Comparison of ENCODE assay signal across 14 cellular contexts in genomic region chr6:75363304-75363703, GRCh38.
DNase-seq lines count a peak whose midpoint lies in the region; ATAC-seq, FAIRE-seq and TF ChIP-seq lines count a peak whose summit lies in the region.
"Had no signal": no experiment of that assay in that cellular context is flagged by ENCODE, and none has a peak within 500 bp of the region (broad histone marks: within the 10 kb centered on the region; RNA-seq: fewer than 3 reads in every experiment).

No MANE protein-coding gene starts in this region.

- in situ Hi-C loops in GM12878 (cut with MboI) = loop anchor here (10.0 kb wide), 1 partner anchor 161 kb away; no protein-coding TSS in a partner anchor

- H3K4me3 ChIP-seq in GM12878 = no peak overlapping the region
- no peak overlapping the region for H3K4me3 ChIP-seq in mesenchymal stem cell (ENCODE audit: insufficient read depth in 1 of 2, low read depth in 1 of 2, low read length in 2 of 2)

- no peak overlapping the region for H2BK15ac ChIP-seq in mesenchymal stem cell (ENCODE audit: low read depth, poor library complexity, severe bottlenecking)

- RAD21 ChIA-PET in GM12878 (lab: Charles Lee; ENCODE audit: unreplicated experiment) = interaction anchor here (0.8 to 1.4 kb wide), 2 partner anchors 13 to 141 kb away, joined by 3 read pairs; no protein-coding TSS in a partner anchor

- no peak overlapping the region for H3K4ac ChIP-seq in mesenchymal stem cell (ENCODE audit: low read depth in 1 of 2, low read length in 2 of 2)

- WGBS in GM12878 (ENCODE audit: insufficient coverage, insufficient replicate concordance, low lambda C conversion rate, missing lambda C conversion rate) = 0% methylated on average over 2 of the region's 2 CpGs
- no CpG with 5 or more reads among the region's 2 CpGs for WGBS in mesenchymal stem cell

- H4K20me1 ChIP-seq in GM12878 (ENCODE audit: control insufficient read depth, insufficient read depth) = no peaks in the 10 kb centered on the region

- FAIRE-seq in GM12878 (lab: Jason Lieb, UNC) = no peak
- FAIRE-seq: H1 had no signal

- no peak for TF ChIP-seq POLR2A in GM12878 (IDR thresholded peaks at IDR 0.05; ENCODE audit: low read depth, low read length)

- H3K9ac ChIP-seq in GM12878 (ENCODE audit: control insufficient read depth, insufficient read depth, low read length) = no peak overlapping the region
- H3K9ac ChIP-seq in mesenchymal stem cell (ENCODE audit: low read length) = no peak overlapping the region

- H4K8ac ChIP-seq in mesenchymal stem cell (ENCODE audit: low read length) = no peak overlapping the region

- no peaks in the 10 kb centered on the region for H3K79me2 ChIP-seq in GM12878 (ENCODE audit: control insufficient read depth, insufficient read depth, low read length)

- no peak overlapping the region for H2BK12ac ChIP-seq in mesenchymal stem cell (ENCODE audit: low read length in 2 of 2)

- POLR2A ChIA-PET in GM12878 (lab: Charles Lee) = no interaction called here

- H4K91ac ChIP-seq in mesenchymal stem cell (ENCODE audit: low read length) = no peak overlapping the region

- H3K18ac ChIP-seq in mesenchymal stem cell (ENCODE audit: low read depth in 1 of 2, low read length in 2 of 2) = no peak overlapping the region

- H2AK5ac ChIP-seq in mesenchymal stem cell (ENCODE audit: low read length, severe bottlenecking) = no peak overlapping the region

- H3K4me2 ChIP-seq in GM12878 (ENCODE audit: control insufficient read depth, insufficient read depth) (no peak overlapping the region), mesenchymal stem cell (ENCODE audit: low read length, poor library complexity, severe bottlenecking) (no peak overlapping the region)

- no peak overlapping the region for H2BK5ac ChIP-seq in mesenchymal stem cell (ENCODE audit: low read depth, low read length, poor library complexity, severe bottlenecking)

- ATAC-seq in GM18520 (IDR thresholded peaks at IDR 0.05; ENCODE audit: unreplicated experiment) (peak; percentile 69), HG02885 (IDR thresholded peaks at IDR 0.05; ENCODE audit: poor library complexity, unreplicated experiment) (peak; percentile 42), GM12878 (peak; percentile 66)

- H3K36me3 ChIP-seq in GM12878 (ENCODE audit: control insufficient read depth in 2 of 2, insufficient read depth in 2 of 2, low read length in 1 of 2) (no peaks in the 10 kb centered on the region), mesenchymal stem cell (ENCODE audit: control insufficient read depth in 1 of 2, insufficient read depth in 2 of 2, low read depth in 1 of 2, low read length in 2 of 2) (no peaks in the 10 kb centered on the region)

- H3K9me3 ChIP-seq in GM12878 (replicated peaks; ENCODE audit: control insufficient read depth, insufficient read depth, low read length) (no peaks in the 10 kb centered on the region), mesenchymal stem cell (ENCODE audit: control insufficient read depth, low read length) (no peaks in the 10 kb centered on the region)

- intact Hi-C loops in GM12878 (cut with micrococcal nuclease; ENCODE audit: unreplicated experiment) = no loop called here

- TF ChIP-seq CTCF in GM12878 (IDR thresholded peaks at IDR 0.05 in 2 of 3, conservative IDR thresholded peaks at IDR 0.05 in 1 of 3; ENCODE audit: control insufficient read depth in 2 of 3, extremely low read depth in 1 of 3, insufficient read depth in 1 of 3, low read depth in 3 of 3, low read length in 3 of 3) = no peak

- TF ChIP-seq RAD21 in GM12878 (IDR thresholded peaks at IDR 0.05; ENCODE audit: insufficient read depth, low read depth, low read length) = no peak

- TF ChIP-seq EP300 in GM12878 (IDR thresholded peaks at IDR 0.05; ENCODE audit: borderline replicate concordance in 1 of 2, control insufficient read depth in 1 of 2, low read depth in 2 of 2, low read length in 2 of 2) = no peak

- H3K14ac ChIP-seq in mesenchymal stem cell (ENCODE audit: low read length in 2 of 2) = no peak overlapping the region

- H3K79me1 ChIP-seq in mesenchymal stem cell (replicated peaks; ENCODE audit: low read length, poor library complexity, severe bottlenecking) = no peaks in the 10 kb centered on the region

- DNase-seq in GM12878 (ENCODE audit: low read depth, low spot score) = no peak
- DNase-seq in mesenchymal stem cell = peak; percentile 10
- no peak for DNase-seq in activated CD4-positive, alpha-beta T cell treated with anti-CD3 and anti-CD28 coated beads for 48 hours
- no peak for DNase-seq in HUDEP-2 (lab: John Stamatoyannopoulos, UW; ENCODE audit: unreplicated experiment in 76 of 76)
- no peak for DNase-seq in pons (ENCODE audit: low spot score)
- DNase-seq: EL, NCI-H187 treated with DMSO at 0.1 percent for 48 hours, NCI-H748 treated with DMSO at 0.1 percent for 48 hours, OCI-M1 had no signal

- no peak overlapping the region for H2BK120ac ChIP-seq in mesenchymal stem cell (ENCODE audit: low read depth, low read length)

- H2AFZ ChIP-seq in GM12878 (ENCODE audit: control insufficient read depth, low read depth, low read length) = no peak overlapping the region
- H2AFZ ChIP-seq in mesenchymal stem cell (ENCODE audit: low read depth, low read length) = no peak overlapping the region

- no TSS peak for BruUV-seq in GM12878 (replicated peaks; lab: Mats Ljungman, UMichigan)

- SMC1A ChIA-PET in GM12878 (lab: Charles Lee; ENCODE audit: uncharacterized antibody, unreplicated experiment) = interaction anchor here (0.7 to 1.4 kb wide), 9 partner anchors 10 to 164 kb away, joined by 3 to 5 read pairs (median 3); partner anchors contain the start of gene FILIP1

- H3K4me1 ChIP-seq in GM12878 (ENCODE audit: control insufficient read depth, insufficient read depth, low read length) = no peaks in the 10 kb centered on the region
- H3K4me1 ChIP-seq in mesenchymal stem cell (ENCODE audit: control insufficient read depth, insufficient read depth, low read depth, low read length) = peaks cover 2% of the 10 kb centered on the region

- H3K23ac ChIP-seq in mesenchymal stem cell (ENCODE audit: low read length in 2 of 2) = no peak overlapping the region

- no peak overlapping the region for H3K27ac ChIP-seq in GM12878 (ENCODE audit: control insufficient read depth, insufficient read depth)
- no peak overlapping the region for H3K27ac ChIP-seq in mesenchymal stem cell (ENCODE audit: low read length, poor library complexity, severe bottlenecking)
- H3K27ac ChIP-seq: C4-2B, RWPE1 had no signal

- no peaks in the 10 kb centered on the region for H3K27me3 ChIP-seq in GM12878 (replicated peaks in 1 of 2; ENCODE audit: control insufficient read depth in 2 of 2, insufficient read depth in 2 of 2, low read length in 1 of 2)
- H3K27me3 ChIP-seq in mesenchymal stem cell (ENCODE audit: control insufficient read depth in 1 of 2, insufficient read depth in 1 of 2, low read length in 2 of 2) = no peaks in the 10 kb centered on the region

- CTCF ChIA-PET in GM12878 (lab: Yijun Ruan, JAX) = interaction anchor here (0.8 to 1.4 kb wide), 6 partner anchors 11 to 164 kb away, joined by 3 to 7 read pairs (median 3); no protein-coding TSS in a partner anchor

TF ChIP-seq in GM12878, 131 proteins besides CTCF, POLR2A, EP300 and RAD21 (continues in another document):
- TF ChIP-seq KDM1A (IDR thresholded peaks at IDR 0.05; ENCODE audit: borderline replicate concordance) (no peak), TBL1XR1 (IDR thresholded peaks at IDR 0.05; ENCODE audit: low read depth, low read length) (no peak), TCF7 (IDR thresholded peaks at IDR 0.05; ENCODE audit: borderline replicate concordance) (no peak), FOXM1 (IDR thresholded peaks at IDR 0.05; ENCODE audit: low read depth, low read length) (no peak), E2F4 (IDR thresholded peaks at IDR 0.05; ENCODE audit: low read depth, low read length) (no peak), RCOR1 (conservative IDR thresholded peaks at IDR 0.05; ENCODE audit: low read depth, low read length) (no peak)
- TF ChIP-seq, protein P1, sequence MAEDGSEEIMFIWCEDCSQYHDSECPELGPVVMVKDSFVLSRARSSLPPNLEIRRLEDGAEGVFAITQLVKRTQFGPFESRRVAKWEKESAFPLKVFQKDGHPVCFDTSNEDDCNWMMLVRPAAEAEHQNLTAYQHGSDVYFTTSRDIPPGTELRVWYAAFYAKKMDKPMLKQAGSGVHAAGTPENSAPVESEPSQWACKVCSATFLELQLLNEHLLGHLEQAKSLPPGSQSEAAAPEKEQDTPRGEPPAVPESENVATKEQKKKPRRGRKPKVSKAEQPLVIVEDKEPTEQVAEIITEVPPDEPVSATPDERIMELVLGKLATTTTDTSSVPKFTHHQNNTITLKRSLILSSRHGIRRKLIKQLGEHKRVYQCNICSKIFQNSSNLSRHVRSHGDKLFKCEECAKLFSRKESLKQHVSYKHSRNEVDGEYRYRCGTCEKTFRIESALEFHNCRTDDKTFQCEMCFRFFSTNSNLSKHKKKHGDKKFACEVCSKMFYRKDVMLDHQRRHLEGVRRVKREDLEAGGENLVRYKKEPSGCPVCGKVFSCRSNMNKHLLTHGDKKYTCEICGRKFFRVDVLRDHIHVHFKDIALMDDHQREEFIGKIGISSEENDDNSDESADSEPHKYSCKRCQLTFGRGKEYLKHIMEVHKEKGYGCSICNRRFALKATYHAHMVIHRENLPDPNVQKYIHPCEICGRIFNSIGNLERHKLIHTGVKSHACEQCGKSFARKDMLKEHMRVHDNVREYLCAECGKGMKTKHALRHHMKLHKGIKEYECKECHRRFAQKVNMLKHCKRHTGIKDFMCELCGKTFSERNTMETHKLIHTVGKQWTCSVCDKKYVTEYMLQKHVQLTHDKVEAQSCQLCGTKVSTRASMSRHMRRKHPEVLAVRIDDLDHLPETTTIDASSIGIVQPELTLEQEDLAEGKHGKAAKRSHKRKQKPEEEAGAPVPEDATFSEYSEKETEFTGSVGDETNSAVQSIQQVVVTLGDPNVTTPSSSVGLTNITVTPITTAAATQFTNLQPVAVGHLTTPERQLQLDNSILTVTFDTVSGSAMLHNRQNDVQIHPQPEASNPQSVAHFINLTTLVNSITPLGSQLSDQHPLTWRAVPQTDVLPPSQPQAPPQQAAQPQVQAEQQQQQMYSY (CRISPR knock-in tag; IDR thresholded peaks at IDR 0.05) = no peak
